ENCODE assay signal across 1 cellular context in the genomic region with DNA sequence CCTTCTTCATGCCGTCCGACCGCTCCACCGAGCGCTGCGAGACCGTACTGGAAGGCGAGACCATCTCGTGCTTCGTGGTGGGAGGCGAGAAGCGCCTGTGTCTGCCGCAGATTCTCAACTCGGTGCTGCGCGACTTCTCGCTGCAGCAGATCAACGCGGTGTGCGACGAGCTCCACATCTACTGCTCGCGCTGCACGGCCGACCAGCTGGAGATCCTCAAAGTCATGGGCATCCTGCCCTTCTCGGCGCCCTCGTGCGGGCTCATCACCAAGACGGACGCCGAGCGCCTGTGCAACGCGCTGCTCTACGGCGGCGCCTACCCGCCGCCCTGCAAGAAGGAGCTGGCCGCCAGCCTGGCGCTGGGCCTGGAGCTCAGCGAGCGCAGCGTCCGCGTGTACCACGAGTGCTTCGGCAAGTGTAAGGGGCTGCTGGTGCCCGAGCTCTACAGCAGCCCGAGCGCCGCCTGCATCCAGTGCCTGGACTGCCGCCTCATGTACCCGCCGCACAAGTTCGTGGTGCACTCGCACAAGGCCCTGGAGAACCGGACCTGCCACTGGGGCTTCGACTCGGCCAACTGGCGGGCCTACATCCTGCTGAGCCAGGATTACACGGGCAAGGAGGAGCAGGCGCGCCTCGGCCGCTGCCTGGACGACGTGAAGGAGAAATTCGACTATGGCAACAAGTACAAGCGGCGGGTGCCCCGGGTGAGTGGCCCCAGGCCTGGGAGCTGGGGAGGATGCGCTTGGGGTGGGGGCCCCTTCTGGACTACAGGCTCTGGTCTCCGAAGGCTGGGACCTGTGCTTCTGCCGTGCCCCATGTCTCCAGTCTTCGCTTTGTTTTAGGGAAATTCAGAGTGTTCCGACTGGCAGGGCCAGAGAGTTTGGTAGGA.
A peak's percentile ranks its signal among the peaks of the same experiment; 100 is the strongest.
TF ChIP-seq lines count a peak whose summit lies in the region.

No MANE protein-coding gene starts in this region.

TF ChIP-seq in WTC11, 78 proteins besides CTCF, POLR2A, EP300 and RAD21 (continued from another document):
- TF ChIP-seq ZNF423 (CRISPR knock-in tag; IDR thresholded peaks at IDR 0.05) (no peak), JAZF1 (CRISPR knock-in tag; IDR thresholded peaks at IDR 0.05) (no peak), NR2C2 (CRISPR knock-in tag; IDR thresholded peaks at IDR 0.05) (no peak), CREB1 (CRISPR knock-in tag; IDR thresholded peaks at IDR 0.05) (peak; percentile 51; the same call in 1 of the 2 replicates), CREM (CRISPR knock-in tag; IDR thresholded peaks at IDR 0.05) (no peak), KAT7 (CRISPR knock-in tag; IDR thresholded peaks at IDR 0.05; ENCODE audit: borderline replicate concordance) (no peak; the same call in 1 of the 2 replicates), FOXP1 (CRISPR knock-in tag; IDR thresholded peaks at IDR 0.05; ENCODE audit: borderline replicate concordance) (peak; percentile 30; the same call in 1 of the 2 replicates), ETV6 (CRISPR knock-in tag; IDR thresholded peaks at IDR 0.05) (no peak), TCF7 (CRISPR knock-in tag; IDR thresholded peaks at IDR 0.05; ENCODE audit: low read depth) (peak; percentile 58; the same call in 1 of the 2 replicates), CBFB (CRISPR knock-in tag; IDR thresholded peaks at IDR 0.05; ENCODE audit: low read depth) (no peak), TEAD1 (CRISPR knock-in tag; IDR thresholded peaks at IDR 0.05) (no peak), ZNF138 (CRISPR knock-in tag; conservative IDR thresholded peaks at IDR 0.05) (no peak), GRHL2 (CRISPR knock-in tag; IDR thresholded peaks at IDR 0.05; ENCODE audit: insufficient replicate concordance, severe bottlenecking) (no peak), NR1H2 (CRISPR knock-in tag; IDR thresholded peaks at IDR 0.05) (no peak), SMAD3 (CRISPR knock-in tag; IDR thresholded peaks at IDR 0.05; ENCODE audit: borderline replicate concordance) (no peak)
- TF ChIP-seq, protein P1, sequence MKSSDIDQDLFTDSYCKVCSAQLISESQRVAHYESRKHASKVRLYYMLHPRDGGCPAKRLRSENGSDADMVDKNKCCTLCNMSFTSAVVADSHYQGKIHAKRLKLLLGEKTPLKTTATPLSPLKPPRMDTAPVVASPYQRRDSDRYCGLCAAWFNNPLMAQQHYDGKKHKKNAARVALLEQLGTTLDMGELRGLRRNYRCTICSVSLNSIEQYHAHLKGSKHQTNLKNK (CRISPR knock-in tag; IDR thresholded peaks at IDR 0.05), result no peak
- TF ChIP-seq, protein P2, sequence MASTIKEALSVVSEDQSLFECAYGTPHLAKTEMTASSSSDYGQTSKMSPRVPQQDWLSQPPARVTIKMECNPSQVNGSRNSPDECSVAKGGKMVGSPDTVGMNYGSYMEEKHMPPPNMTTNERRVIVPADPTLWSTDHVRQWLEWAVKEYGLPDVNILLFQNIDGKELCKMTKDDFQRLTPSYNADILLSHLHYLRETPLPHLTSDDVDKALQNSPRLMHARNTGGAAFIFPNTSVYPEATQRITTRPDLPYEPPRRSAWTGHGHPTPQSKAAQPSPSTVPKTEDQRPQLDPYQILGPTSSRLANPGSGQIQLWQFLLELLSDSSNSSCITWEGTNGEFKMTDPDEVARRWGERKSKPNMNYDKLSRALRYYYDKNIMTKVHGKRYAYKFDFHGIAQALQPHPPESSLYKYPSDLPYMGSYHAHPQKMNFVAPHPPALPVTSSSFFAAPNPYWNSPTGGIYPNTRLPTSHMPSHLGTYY (CRISPR knock-in tag; IDR thresholded peaks at IDR 0.05), result no peak
- TF ChIP-seq, protein P3, sequence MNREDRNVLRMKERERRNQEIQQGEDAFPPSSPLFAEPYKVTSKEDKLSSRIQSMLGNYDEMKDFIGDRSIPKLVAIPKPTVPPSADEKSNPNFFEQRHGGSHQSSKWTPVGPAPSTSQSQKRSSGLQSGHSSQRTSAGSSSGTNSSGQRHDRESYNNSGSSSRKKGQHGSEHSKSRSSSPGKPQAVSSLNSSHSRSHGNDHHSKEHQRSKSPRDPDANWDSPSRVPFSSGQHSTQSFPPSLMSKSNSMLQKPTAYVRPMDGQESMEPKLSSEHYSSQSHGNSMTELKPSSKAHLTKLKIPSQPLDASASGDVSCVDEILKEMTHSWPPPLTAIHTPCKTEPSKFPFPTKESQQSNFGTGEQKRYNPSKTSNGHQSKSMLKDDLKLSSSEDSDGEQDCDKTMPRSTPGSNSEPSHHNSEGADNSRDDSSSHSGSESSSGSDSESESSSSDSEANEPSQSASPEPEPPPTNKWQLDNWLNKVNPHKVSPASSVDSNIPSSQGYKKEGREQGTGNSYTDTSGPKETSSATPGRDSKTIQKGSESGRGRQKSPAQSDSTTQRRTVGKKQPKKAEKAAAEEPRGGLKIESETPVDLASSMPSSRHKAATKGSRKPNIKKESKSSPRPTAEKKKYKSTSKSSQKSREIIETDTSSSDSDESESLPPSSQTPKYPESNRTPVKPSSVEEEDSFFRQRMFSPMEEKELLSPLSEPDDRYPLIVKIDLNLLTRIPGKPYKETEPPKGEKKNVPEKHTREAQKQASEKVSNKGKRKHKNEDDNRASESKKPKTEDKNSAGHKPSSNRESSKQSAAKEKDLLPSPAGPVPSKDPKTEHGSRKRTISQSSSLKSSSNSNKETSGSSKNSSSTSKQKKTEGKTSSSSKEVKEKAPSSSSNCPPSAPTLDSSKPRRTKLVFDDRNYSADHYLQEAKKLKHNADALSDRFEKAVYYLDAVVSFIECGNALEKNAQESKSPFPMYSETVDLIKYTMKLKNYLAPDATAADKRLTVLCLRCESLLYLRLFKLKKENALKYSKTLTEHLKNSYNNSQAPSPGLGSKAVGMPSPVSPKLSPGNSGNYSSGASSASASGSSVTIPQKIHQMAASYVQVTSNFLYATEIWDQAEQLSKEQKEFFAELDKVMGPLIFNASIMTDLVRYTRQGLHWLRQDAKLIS (CRISPR knock-in tag; IDR thresholded peaks at IDR 0.05; ENCODE audit: borderline replicate concordance), result no peak
- TF ChIP-seq, protein P4, sequence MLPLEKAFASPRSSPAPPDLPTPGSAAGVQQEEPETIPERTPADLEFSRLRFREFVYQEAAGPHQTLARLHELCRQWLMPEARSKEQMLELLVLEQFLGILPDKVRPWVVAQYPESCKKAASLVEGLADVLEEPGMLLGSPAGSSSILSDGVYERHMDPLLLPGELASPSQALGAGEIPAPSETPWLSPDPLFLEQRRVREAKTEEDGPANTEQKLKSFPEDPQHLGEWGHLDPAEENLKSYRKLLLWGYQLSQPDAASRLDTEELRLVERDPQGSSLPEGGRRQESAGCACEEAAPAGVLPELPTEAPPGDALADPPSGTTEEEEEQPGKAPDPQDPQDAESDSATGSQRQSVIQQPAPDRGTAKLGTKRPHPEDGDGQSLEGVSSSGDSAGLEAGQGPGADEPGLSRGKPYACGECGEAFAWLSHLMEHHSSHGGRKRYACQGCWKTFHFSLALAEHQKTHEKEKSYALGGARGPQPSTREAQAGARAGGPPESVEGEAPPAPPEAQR (CRISPR knock-in tag; IDR thresholded peaks at IDR 0.05), result no peak
- TF ChIP-seq, protein P5, sequence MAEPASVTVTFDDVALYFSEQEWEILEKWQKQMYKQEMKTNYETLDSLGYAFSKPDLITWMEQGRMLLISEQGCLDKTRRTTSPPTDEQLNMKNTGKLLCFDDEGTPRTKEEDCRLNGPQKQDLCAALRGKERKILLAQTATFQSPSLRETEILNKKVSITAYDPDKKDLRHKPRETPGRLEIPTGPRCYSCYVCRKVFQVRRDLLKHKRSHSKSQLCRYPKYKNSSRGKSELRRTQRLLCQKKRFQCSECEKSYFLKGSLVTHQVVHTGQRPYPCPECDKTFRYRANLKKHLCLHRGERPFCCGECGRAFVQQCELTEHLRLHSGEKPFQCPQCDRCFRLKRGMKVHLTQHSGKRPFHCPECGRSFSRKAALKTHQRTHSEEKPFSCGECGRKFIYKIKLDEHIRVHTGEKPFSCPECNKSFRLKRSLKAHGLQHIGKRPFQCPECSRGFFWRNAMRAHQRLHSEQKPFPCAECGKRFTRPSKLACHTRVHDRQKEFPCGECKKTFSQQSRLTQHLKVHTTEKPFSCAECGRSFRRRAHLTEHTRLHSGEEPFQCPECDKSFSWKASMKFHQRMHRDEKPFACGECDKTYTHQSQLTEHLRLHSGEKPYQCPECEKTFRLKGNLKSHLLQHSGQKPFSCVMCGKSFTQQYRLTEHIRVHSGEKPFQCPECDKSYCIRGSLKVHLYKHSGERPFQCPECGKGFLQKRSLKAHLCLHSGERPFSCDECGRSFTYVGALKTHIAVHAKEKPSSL (CRISPR knock-in tag; conservative IDR thresholded peaks at IDR 0.05), result no peak
- TF ChIP-seq, protein P6, sequence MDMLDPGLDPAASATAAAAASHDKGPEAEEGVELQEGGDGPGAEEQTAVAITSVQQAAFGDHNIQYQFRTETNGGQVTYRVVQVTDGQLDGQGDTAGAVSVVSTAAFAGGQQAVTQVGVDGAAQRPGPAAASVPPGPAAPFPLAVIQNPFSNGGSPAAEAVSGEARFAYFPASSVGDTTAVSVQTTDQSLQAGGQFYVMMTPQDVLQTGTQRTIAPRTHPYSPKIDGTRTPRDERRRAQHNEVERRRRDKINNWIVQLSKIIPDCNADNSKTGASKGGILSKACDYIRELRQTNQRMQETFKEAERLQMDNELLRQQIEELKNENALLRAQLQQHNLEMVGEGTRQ (CRISPR knock-in tag; IDR thresholded peaks at IDR 0.05), result no peak
- TF ChIP-seq, protein P7, sequence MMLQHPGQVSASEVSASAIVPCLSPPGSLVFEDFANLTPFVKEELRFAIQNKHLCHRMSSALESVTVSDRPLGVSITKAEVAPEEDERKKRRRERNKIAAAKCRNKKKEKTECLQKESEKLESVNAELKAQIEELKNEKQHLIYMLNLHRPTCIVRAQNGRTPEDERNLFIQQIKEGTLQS (CRISPR knock-in tag; conservative IDR thresholded peaks at IDR 0.05), result no peak
- TF ChIP-seq, protein P8, sequence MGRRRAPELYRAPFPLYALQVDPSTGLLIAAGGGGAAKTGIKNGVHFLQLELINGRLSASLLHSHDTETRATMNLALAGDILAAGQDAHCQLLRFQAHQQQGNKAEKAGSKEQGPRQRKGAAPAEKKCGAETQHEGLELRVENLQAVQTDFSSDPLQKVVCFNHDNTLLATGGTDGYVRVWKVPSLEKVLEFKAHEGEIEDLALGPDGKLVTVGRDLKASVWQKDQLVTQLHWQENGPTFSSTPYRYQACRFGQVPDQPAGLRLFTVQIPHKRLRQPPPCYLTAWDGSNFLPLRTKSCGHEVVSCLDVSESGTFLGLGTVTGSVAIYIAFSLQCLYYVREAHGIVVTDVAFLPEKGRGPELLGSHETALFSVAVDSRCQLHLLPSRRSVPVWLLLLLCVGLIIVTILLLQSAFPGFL (CRISPR knock-in tag; IDR thresholded peaks at IDR 0.05; ENCODE audit: borderline replicate concordance), result no peak
- TF ChIP-seq, protein P9, sequence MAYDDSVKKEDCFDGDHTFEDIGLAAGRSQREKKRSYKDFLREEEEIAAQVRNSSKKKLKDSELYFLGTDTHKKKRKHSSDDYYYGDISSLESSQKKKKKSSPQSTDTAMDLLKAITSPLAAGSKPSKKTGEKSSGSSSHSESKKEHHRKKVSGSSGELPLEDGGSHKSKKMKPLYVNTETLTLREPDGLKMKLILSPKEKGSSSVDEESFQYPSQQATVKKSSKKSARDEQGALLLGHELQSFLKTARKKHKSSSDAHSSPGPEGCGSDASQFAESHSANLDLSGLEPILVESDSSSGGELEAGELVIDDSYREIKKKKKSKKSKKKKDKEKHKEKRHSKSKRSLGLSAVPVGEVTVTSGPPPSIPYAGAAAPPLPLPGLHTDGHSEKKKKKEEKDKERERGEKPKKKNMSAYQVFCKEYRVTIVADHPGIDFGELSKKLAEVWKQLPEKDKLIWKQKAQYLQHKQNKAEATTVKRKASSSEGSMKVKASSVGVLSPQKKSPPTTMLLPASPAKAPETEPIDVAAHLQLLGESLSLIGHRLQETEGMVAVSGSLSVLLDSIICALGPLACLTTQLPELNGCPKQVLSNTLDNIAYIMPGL (CRISPR knock-in tag; IDR thresholded peaks at IDR 0.05), result peak; percentile 46; the same call in 1 of the 2 replicates
